ENCODE assay signal across 12 cellular contexts in genomic region chr1:9643351-9644256, GRCh38. TPM values are rescaled to one million over a fixed set of nuclear protein-coding genes. Genes with fewer than 3 reads are reported as not detected.
DNase-seq lines count a peak whose midpoint lies in the region; ATAC-seq, FAIRE-seq and TF ChIP-seq lines count a peak whose summit lies in the region.
"Had no signal": no experiment of that assay in that cellular context is flagged by ENCODE, and none has a peak within 500 bp of the region (broad histone marks: within the 10 kb centered on the region; RNA-seq: fewer than 3 reads in every experiment).

No MANE protein-coding gene starts in this region.

- H3K9me3 ChIP-seq in left ventricle myocardium inferior (replicated peaks) = no peaks in the 10 kb centered on the region
- H3K9me3 ChIP-seq in right cardiac atrium (ENCODE audit: control insufficient read depth, low read length) = no peaks in the 10 kb centered on the region
- H3K9me3 ChIP-seq in left lung = no peaks in the 10 kb centered on the region
- no peaks in the 10 kb centered on the region for H3K9me3 ChIP-seq in upper lobe of left lung

- DNase-seq in left ventricle myocardium inferior (no peak), right cardiac atrium (no peak), left lung (peak in 1 of 2 donors; percentile 36), upper lobe of left lung (no peak), amniotic stem cell (lab: John Stamatoyannopoulos, UW) (no peak), RCC 7860 (ENCODE audit: low spot score) (no peak), NCI-H1417 (lab: John Stamatoyannopoulos, UW) (no peak)
- DNase-seq in activated CD4-positive, alpha-beta memory T cell treated with anti-CD3 and anti-CD28 coated beads, Interleukin-2, amount 10 ng/mL, durations not matched to agents 7 days and 5 days = no peak
- DNase-seq: caudate nucleus, left ventricle myocardium superior, T1000 had no signal

- H3K36me3 ChIP-seq in left ventricle myocardium inferior (no peaks in the 10 kb centered on the region), left lung (no peaks in the 10 kb centered on the region), upper lobe of left lung (no peaks in the 10 kb centered on the region)

- TF ChIP-seq POLR2A in upper lobe of left lung (IDR thresholded peaks at IDR 0.05) = no peak

- CTCF ChIA-PET in activated CD4-positive, alpha-beta memory T cell treated with anti-CD3 and anti-CD28 coated beads, Interleukin-2, amount 10 ng/mL, durations not matched to agents 7 days and 5 days (lab: Charles Lee) = interaction anchor here (0.6 to 3.5 kb wide), 4 partner anchors 9 to 527 kb away, joined by 3 to 26 read pairs (median 4); partner anchors contain the start of gene PIK3CD

- H3K27ac Mint-ChIP-seq in activated CD4-positive, alpha-beta memory T cell treated with anti-CD3 and anti-CD28 coated beads, Interleukin-2, amount 10 ng/mL, durations not matched to agents 7 days and 5 days = peak overlapping the region; percentile 44

- no peaks in the 10 kb centered on the region for H3K27me3 Mint-ChIP-seq in activated CD4-positive, alpha-beta memory T cell treated with anti-CD3 and anti-CD28 coated beads, Interleukin-2, amount 10 ng/mL, durations not matched to agents 7 days and 5 days

- no peaks in the 10 kb centered on the region for H3K9me3 Mint-ChIP-seq in activated CD4-positive, alpha-beta memory T cell treated with anti-CD3 and anti-CD28 coated beads, Interleukin-2, amount 10 ng/mL, durations not matched to agents 7 days and 5 days

- WGBS in right cardiac atrium = 51% methylated on average over 8 of the region's 8 CpGs
- WGBS in upper lobe of left lung, 2 donors = 45 to 60% methylated on average over 8 of the region's 8 CpGs

- H3K4me1 ChIP-seq in left ventricle myocardium inferior (no peaks in the 10 kb centered on the region), right cardiac atrium (ENCODE audit: control insufficient read depth, insufficient read depth, low read length) (no peaks in the 10 kb centered on the region), left lung (peaks cover 0 to 32% of the 10 kb centered on the region in 2 donors), upper lobe of left lung (peaks cover 0 to 13% (median 2%) of the 10 kb centered on the region in 4 donors)

- FAIRE-seq in RCC 7860 (lab: Jason Lieb, UNC) = no peak

- peaks cover 44% of the 10 kb centered on the region for H3K4me1 Mint-ChIP-seq in activated CD4-positive, alpha-beta memory T cell treated with anti-CD3 and anti-CD28 coated beads, Interleukin-2, amount 10 ng/mL, durations not matched to agents 7 days and 5 days

- H3K27me3 ChIP-seq in left ventricle myocardium inferior (ENCODE audit: low read depth) (peaks cover 20% of the 10 kb centered on the region), right cardiac atrium (ENCODE audit: control insufficient read depth, insufficient read depth) (no peaks in the 10 kb centered on the region), left lung (no peaks in the 10 kb centered on the region), upper lobe of left lung (no peaks in the 10 kb centered on the region)
- H3K27me3 ChIP-seq: hepatocyte had no signal

- H3K4me3 Mint-ChIP-seq in activated CD4-positive, alpha-beta memory T cell treated with anti-CD3 and anti-CD28 coated beads, Interleukin-2, amount 10 ng/mL, durations not matched to agents 7 days and 5 days = no peak overlapping the region

- peak overlapping the region; percentile 5 for H3K27ac ChIP-seq in left ventricle myocardium inferior (replicated peaks)
- H3K27ac ChIP-seq in right cardiac atrium (ENCODE audit: low read length) = no peak overlapping the region
- H3K27ac ChIP-seq in left lung = peak overlapping the region in 1 of 2 donors; percentile 80
- H3K27ac ChIP-seq in upper lobe of left lung = peak overlapping the region in 3 of 4 donors; percentile 19 to 72 (median 35)
- H3K27ac ChIP-seq: hepatocyte had no signal

- ATAC-seq in right cardiac atrium = no peak
- ATAC-seq in left lung = peak; percentile 36
- peak in 1 of 2 donors; percentile 35 for ATAC-seq in upper lobe of left lung (ENCODE audit: low FRiP score in 2 of 2)

- H3K4me3 ChIP-seq in left ventricle myocardium inferior = no peak overlapping the region
- no peak overlapping the region for H3K4me3 ChIP-seq in right cardiac atrium (ENCODE audit: low read length)
- H3K4me3 ChIP-seq in left lung = no peak overlapping the region
- no peak overlapping the region for H3K4me3 ChIP-seq in upper lobe of left lung
- H3K4me3 ChIP-seq: hepatocyte had no signal

- intact Hi-C loops in left ventricle myocardium inferior (cut with micrococcal nuclease) = no loop called here
- intact Hi-C loops in right cardiac atrium (cut with DNase I) = no loop called here
- intact Hi-C loops in left lung (cut with DNase I) = no loop called here

- POLR2A ChIA-PET in activated CD4-positive, alpha-beta memory T cell treated with anti-CD3 and anti-CD28 coated beads, Interleukin-2, amount 10 ng/mL, durations not matched to agents 7 days and 5 days (lab: Charles Lee) = interaction anchor here (1.3 to 3.8 kb wide), 5 partner anchors 8 to 88 kb away, joined by 3 to 39 read pairs (median 10); partner anchors contain the start of gene PIK3CD

- peaks cover 40% of the 10 kb centered on the region for H3K36me3 Mint-ChIP-seq in activated CD4-positive, alpha-beta memory T cell treated with anti-CD3 and anti-CD28 coated beads, Interleukin-2, amount 10 ng/mL, durations not matched to agents 7 days and 5 days (ENCODE audit: low read depth)

- TF ChIP-seq CTCF in left ventricle myocardium inferior (IDR thresholded peaks at IDR 0.05; ENCODE audit: borderline replicate concordance) (no peak), left lung (IDR thresholded peaks at IDR 0.05) (no peak), upper lobe of left lung (IDR thresholded peaks at IDR 0.05) (no peak)

- TF ChIP-seq EP300 in upper lobe of left lung (IDR thresholded peaks at IDR 0.05) = no peak

RNA-seq across cellular contexts. Expression of gene PIK3CD, which starts 7.9 kb away (rescaled TPM):
- 2.6 TPM for total RNA-seq in left ventricle myocardium inferior
- 1 to 10 TPM; 3.8 to 5.9 (median 4.5) TPM for total RNA-seq in right cardiac atrium
- 3.0 TPM for polyA plus RNA-seq in right cardiac atrium
- 100 to 1,000 TPM; 211 to 214 TPM for total RNA-seq in activated CD4-positive, alpha-beta memory T cell treated with anti-CD3 and anti-CD28 coated beads, Interleukin-2, amount 10 ng/mL, durations not matched to agents 7 days and 5 days
- 10 to 100 TPM; 12.9 to 44.2 TPM for total RNA-seq in left lung
- total RNA-seq in upper lobe of left lung = 10 to 100 TPM; 19.0 to 56.6 (median 24.2) TPM

RNA-seq across cellular contexts. Expression of gene TMEM201, which starts 54.9 kb away (rescaled TPM):
- total RNA-seq in left ventricle myocardium inferior (21.1 TPM), right cardiac atrium (10 to 100 TPM; 18.4 to 23.3 (median 21.1) TPM), left lung (10 to 100 TPM in 1 of 2 donors, 1 to 10 TPM in 1; 9.1 to 11.6 TPM), upper lobe of left lung (10 to 100 TPM in 2 of 6 donors, 1 to 10 TPM in 4; 6.2 to 12.0 (median 8.1) TPM)
- 14.5 TPM for polyA plus RNA-seq in right cardiac atrium
- 10 to 100 TPM; 12.4 to 13.4 TPM for total RNA-seq in activated CD4-positive, alpha-beta memory T cell treated with anti-CD3 and anti-CD28 coated beads, Interleukin-2, amount 10 ng/mL, durations not matched to agents 7 days and 5 days
